Comparison of ENCODE assay signal across 24 cellular contexts in genomic region chr6:138535728-138536454, GRCh38. TPM values are rescaled to one million over a fixed set of nuclear protein-coding genes. Genes with fewer than 3 reads are reported as not detected.
DNase-seq lines count a peak whose midpoint lies in the region; ATAC-seq, FAIRE-seq and TF ChIP-seq lines count a peak whose summit lies in the region.
"Had no signal": no experiment of that assay in that cellular context is flagged by ENCODE, and none has a peak within 500 bp of the region (broad histone marks: within the 10 kb centered on the region; RNA-seq: fewer than 3 reads in every experiment).

No MANE protein-coding gene starts in this region.

- POLR2A ChIA-PET in GM12878 (lab: Charles Lee): interaction anchor here (1.5 kb wide), 1 partner anchor 13 kb away, joined by 3 read pairs; no protein-coding TSS in a partner anchor

- no peak for TF ChIP-seq CTCF in heart left ventricle (IDR thresholded peaks at IDR 0.05)
- TF ChIP-seq CTCF in GM12878 (IDR thresholded peaks at IDR 0.05 in 2 of 3, conservative IDR thresholded peaks at IDR 0.05 in 1 of 3; ENCODE audit: control insufficient read depth in 2 of 3, extremely low read depth in 1 of 3, insufficient read depth in 1 of 3, low read depth in 3 of 3, low read length in 3 of 3): no peak
- no peak for TF ChIP-seq CTCF in smooth muscle cell (IDR thresholded peaks at IDR 0.05; ENCODE audit: borderline replicate concordance, insufficient read depth, poor library complexity, severe bottlenecking)

- H2AFZ ChIP-seq in GM12878 (ENCODE audit: control insufficient read depth, low read depth, low read length): no peak overlapping the region
- H2AFZ ChIP-seq in smooth muscle cell (ENCODE audit: low read depth): no peak overlapping the region

- no peak overlapping the region for H3K4me3 ChIP-seq in heart left ventricle
- H3K4me3 ChIP-seq in GM12878: no peak overlapping the region
- no peak overlapping the region for H3K4me3 ChIP-seq in right cardiac atrium (ENCODE audit: low read length)
- H3K4me3 ChIP-seq in smooth muscle cell: no peak overlapping the region
- H3K4me3 ChIP-seq: A549, upper lobe of left lung had no signal

- peak overlapping the region in 10 of 12 donors; percentile 32 to 91 (median 73) for H3K27ac ChIP-seq in heart left ventricle
- H3K27ac ChIP-seq in GM12878 (ENCODE audit: control insufficient read depth, insufficient read depth): no peak overlapping the region
- peak overlapping the region; percentile 67 for H3K27ac ChIP-seq in right cardiac atrium (ENCODE audit: low read length)
- peak overlapping the region; percentile 5 for H3K27ac ChIP-seq in smooth muscle cell (ENCODE audit: low read depth)
- H3K27ac ChIP-seq: A549, upper lobe of left lung, WERI-Rb-1 had no signal

- no peak for DNase-seq in heart left ventricle
- DNase-seq in Right ventricle myocardium inferior (ENCODE audit: missing footprints): no peak
- no peak for DNase-seq in GM12878 (ENCODE audit: low read depth, low spot score)
- DNase-seq in right cardiac atrium: no peak
- no peak for DNase-seq in smooth muscle cell (lab: John Stamatoyannopoulos, UW; ENCODE audit: unreplicated experiment)
- no peak for DNase-seq in LoVo (ENCODE audit: low spot score)
- DNase-seq in CD1c-positive myeloid dendritic cell (ENCODE audit: extremely low spot score): no peak
- DNase-seq: activated CD4-positive, alpha-beta T cell treated with anti-CD3 and anti-CD28 coated beads, Interleukin-2, amount 10 ng/mL, durations not matched to agents 7 days and 5 days; activated naive CD8-positive, alpha-beta T cell treated with anti-CD3 and anti-CD28 coated beads, Interleukin-2, amount 50 U/mL, for 24 hours; activated T-cell treated with anti-CD3 and anti-CD28 coated beads, Interleukin-2, amount 50 U/mL, for 4 hours; AML-193; CD4-positive, alpha-beta memory T cell; left cardiac atrium; naive B cell; NCI-H1105 treated with DMSO at 0.1 percent for 48 hours; NCI-H1930; NCI-H69; stimulated activated CD4-positive, alpha-beta T cell treated with anti-CD3 and anti-CD28 coated beads, Interleukin-2, amount 100 ng/mL, for 48 hours; T-helper 9 cell; upper lobe of left lung; WERI-Rb-1 had no signal

- H3K9ac ChIP-seq in GM12878 (ENCODE audit: control insufficient read depth, insufficient read depth, low read length) (no peak overlapping the region), smooth muscle cell (ENCODE audit: low read depth) (no peak overlapping the region)

- CTCF ChIA-PET in GM12878 (lab: Yijun Ruan, JAX): interaction anchor here (0.9 to 4.2 kb wide), 5 partner anchors 11 to 55 kb away, joined by 3 to 25 read pairs (median 4); no protein-coding TSS in a partner anchor

- BruUV-seq in GM12878 (replicated peaks; lab: Mats Ljungman, UMichigan): no TSS peak

- no peaks in the 10 kb centered on the region for H3K36me3 ChIP-seq in heart left ventricle
- no peaks in the 10 kb centered on the region for H3K36me3 ChIP-seq in GM12878 (ENCODE audit: control insufficient read depth in 2 of 2, insufficient read depth in 2 of 2, low read length in 1 of 2)
- no peaks in the 10 kb centered on the region for H3K36me3 ChIP-seq in smooth muscle cell (ENCODE audit: low read depth)
- H3K36me3 ChIP-seq: upper lobe of left lung, WERI-Rb-1 had no signal

- no peak for TF ChIP-seq POLR2A in heart left ventricle (IDR thresholded peaks at IDR 0.05)
- no peak for TF ChIP-seq POLR2A in GM12878 (IDR thresholded peaks at IDR 0.05; ENCODE audit: low read depth, low read length)

- H3K9me3 ChIP-seq in heart left ventricle: no peaks in the 10 kb centered on the region
- H3K9me3 ChIP-seq in GM12878 (replicated peaks; ENCODE audit: control insufficient read depth, insufficient read depth, low read length): no peaks in the 10 kb centered on the region
- no peaks in the 10 kb centered on the region for H3K9me3 ChIP-seq in right cardiac atrium (ENCODE audit: control insufficient read depth, low read length)
- H3K9me3 ChIP-seq in smooth muscle cell (replicated peaks; ENCODE audit: low read depth): no peaks in the 10 kb centered on the region
- H3K9me3 ChIP-seq: A549, upper lobe of left lung had no signal

- ATAC-seq in heart left ventricle (peak; percentile 53 to 79 (median 77)), Right ventricle myocardium inferior (no peak), GM12878 (no peak; the same call in 2 of the 3 replicates), right cardiac atrium (peak in 1 of 2 donors; percentile 15), GM18520 (IDR thresholded peaks at IDR 0.05; ENCODE audit: unreplicated experiment) (no peak)
- ATAC-seq: A549; activated naive CD8-positive, alpha-beta T cell treated with anti-CD3 and anti-CD28 coated beads, Interleukin-2, amount 50 U/mL, for 24 hours; activated T-cell treated with anti-CD3 and anti-CD28 coated beads, Interleukin-2, amount 50 U/mL, for 4 hours had no signal

- SMC1A ChIA-PET in GM12878 (lab: Charles Lee; ENCODE audit: uncharacterized antibody, unreplicated experiment): interaction anchor here (1.0 to 2.5 kb wide), 7 partner anchors 9 to 24 kb away, joined by 3 to 9 read pairs (median 3); no protein-coding TSS in a partner anchor

- in situ Hi-C loops in GM12878 (cut with MboI): no loop called here

- intact Hi-C loops in heart left ventricle (cut with DNase I) (no loop called here), Right ventricle myocardium inferior (cut with DNase I) (no loop called here), GM12878 (cut with micrococcal nuclease; ENCODE audit: unreplicated experiment) (no loop called here), right cardiac atrium (cut with DNase I) (no loop called here)

- no peaks in the 10 kb centered on the region for H3F3A ChIP-seq in smooth muscle cell (ENCODE audit: low read depth)

- H4K20me1 ChIP-seq in GM12878 (ENCODE audit: control insufficient read depth, insufficient read depth): no peaks in the 10 kb centered on the region
- peaks cover 18% of the 10 kb centered on the region for H4K20me1 ChIP-seq in smooth muscle cell (ENCODE audit: low read depth)

- no peak for TF ChIP-seq RAD21 in GM12878 (IDR thresholded peaks at IDR 0.05; ENCODE audit: insufficient read depth, low read depth, low read length)

- H3K4me1 ChIP-seq in heart left ventricle (peaks cover 0 to 67% (median 33%) of the 10 kb centered on the region in 12 donors), GM12878 (ENCODE audit: control insufficient read depth, insufficient read depth, low read length) (no peaks in the 10 kb centered on the region), right cardiac atrium (ENCODE audit: control insufficient read depth, insufficient read depth, low read length) (peaks cover 7% of the 10 kb centered on the region), smooth muscle cell (ENCODE audit: low read depth) (peaks cover 28% of the 10 kb centered on the region)

- H3K27me3 ChIP-seq in heart left ventricle: no peaks in the 10 kb centered on the region
- no peaks in the 10 kb centered on the region; a peak in 1 of 4 replicates for H3K27me3 ChIP-seq in GM12878 (replicated peaks in 1 of 2; ENCODE audit: control insufficient read depth in 2 of 2, insufficient read depth in 2 of 2, low read length in 1 of 2)
- no peaks in the 10 kb centered on the region for H3K27me3 ChIP-seq in right cardiac atrium (ENCODE audit: control insufficient read depth, insufficient read depth)
- no peaks in the 10 kb centered on the region for H3K27me3 ChIP-seq in smooth muscle cell (ENCODE audit: low read depth)
- H3K27me3 ChIP-seq: upper lobe of left lung had no signal

- H3K79me2 ChIP-seq in GM12878 (ENCODE audit: control insufficient read depth, insufficient read depth, low read length) (no peaks in the 10 kb centered on the region), smooth muscle cell (ENCODE audit: low read depth) (peaks cover 18% of the 10 kb centered on the region)

- TF ChIP-seq EP300 in GM12878 (IDR thresholded peaks at IDR 0.05; ENCODE audit: borderline replicate concordance in 1 of 2, control insufficient read depth in 1 of 2, low read depth in 2 of 2, low read length in 2 of 2): no peak

- RAD21 ChIA-PET in GM12878 (lab: Charles Lee; ENCODE audit: unreplicated experiment): interaction anchor here (0.6 to 1.6 kb wide), 2 partner anchors 11 to 13 kb away, joined by 3 to 5 read pairs; no protein-coding TSS in a partner anchor

- no peak overlapping the region for H3K4me2 ChIP-seq in GM12878 (ENCODE audit: control insufficient read depth, insufficient read depth)
- H3K4me2 ChIP-seq in smooth muscle cell: peak overlapping the region; percentile 29
- H3K4me2 ChIP-seq: A549 had no signal

- WGBS in heart left ventricle, 4 donors: 54 to 66% (median 60%) methylated on average over 6 of the region's 6 CpGs
- WGBS in GM12878 (ENCODE audit: insufficient coverage, insufficient replicate concordance, low lambda C conversion rate, missing lambda C conversion rate): 41% methylated on average over 6 of the region's 6 CpGs
- 65% methylated on average over 6 of the region's 6 CpGs for WGBS in right cardiac atrium
- 71% methylated on average over 6 of the region's 6 CpGs for WGBS in smooth muscle cell (ENCODE audit: low lambda C conversion rate)

- FAIRE-seq in GM12878 (lab: Jason Lieb, UNC): no peak
- FAIRE-seq: A549, GM12891 had no signal

TF ChIP-seq in GM12878, 131 proteins besides CTCF, POLR2A, EP300 and RAD21 (continues in another document):
- TF ChIP-seq WRNIP1 (IDR thresholded peaks at IDR 0.05; ENCODE audit: borderline replicate concordance, low read depth, low read length): no peak

RNA-seq across cellular contexts. Expression of gene NHSL1, which starts 36.6 kb away (rescaled TPM):
- total RNA-seq in heart left ventricle: 100 to 1,000 TPM in 1 of 9 donors, 10 to 100 TPM in 8; 35.6 to 103 (median 51.7) TPM
- 10 to 100 TPM; 13.9 to 17.3 TPM for polyA plus RNA-seq in heart left ventricle
- total RNA-seq in Right ventricle myocardium inferior: 56.6 TPM
- 39.6 and 44.5 TPM in 2 replicates for total RNA-seq in GM12878 (2013; cell fraction: nucleolus; rRNA removed)
- total RNA-seq in GM12878 (2014; rRNA removed): 0.56 and 2.0 TPM in 2 replicates
- total RNA-seq in GM12878 (2014; rRNA removed; fragmentation: Illumina TruSeq; extraction: Trizol): 0.64 and 0.67 TPM in 2 replicates
- total RNA-seq in GM12878 (2021): 1.2 and 2.7 TPM in 2 replicates
- 0.04 TPM for polyA plus RNA-seq in GM12878 (2011; ENCODE audit: low read depth)
- 10.3 and 14.1 TPM in 2 replicates for polyA plus RNA-seq in GM12878 (2011; rRNA removed)
- polyA plus RNA-seq in GM12878 (2011; cell fraction: cytosol; rRNA removed): 7.1 and 10.2 TPM in 2 replicates
- 28.6 and 29.1 TPM in 2 replicates for polyA plus RNA-seq in GM12878 (2011; cell fraction: nucleus; rRNA removed)
- polyA plus RNA-seq in GM12878 (2012): 0.10 and 0.11 TPM in 2 replicates
- 0.35 and 1.1 TPM in 2 replicates for polyA plus RNA-seq in GM12878 (2014; fragmentation: Illumina TruSeq; extraction: Trizol)
- polyA plus RNA-seq in GM12878 (2014; fragmentation: Nextera tagmentation; extraction: Ambion mirVana): under 1 TPM; 0.26 to 0.66 TPM
- polyA plus RNA-seq in GM12878 (2014; rRNA removed): 0.67 and 0.72 TPM in 2 replicates
- 1 to 10 TPM; 1.6 TPM for polyA plus RNA-seq in GM12878 (2016; fragmentation: Nextera tagmentation; extraction: Ambion mirVana)
- polyA minus RNA-seq in GM12878 (2011; rRNA and poly(A)+ RNA removed): 49.2 and 80.0 TPM in 2 replicates
- polyA minus RNA-seq in GM12878 (2011; cell fraction: cytosol; rRNA and poly(A)+ RNA removed): 22.2 and 29.9 TPM in 2 replicates
- polyA minus RNA-seq in GM12878 (2011; cell fraction: nucleus; rRNA and poly(A)+ RNA removed): 38.2 and 59.5 TPM in 2 replicates
- total RNA-seq in right cardiac atrium: 10 to 100 TPM; 35.4 to 46.5 (median 38.8) TPM
- polyA plus RNA-seq in right cardiac atrium: 10.5 TPM
- 6.6 and 9.0 TPM in 2 replicates for total RNA-seq in smooth muscle cell
- 7.2 and 13.3 TPM in 2 replicates for polyA plus RNA-seq in smooth muscle cell
- polyA plus RNA-seq: CD4-positive, alpha-beta memory T cell had no signal

Comparison
In these comparisons a context has a peak if more than half of its experiments do, and no peak if none do; other contexts are left out.
1. ATAC-seq: peak in heart left ventricle (4 of 4); none in Right ventricle myocardium inferior (single experiment), GM12878 (single experiment) and GM18520 (single experiment).